ENCODE assay signal across 9 cellular contexts in the genomic region with DNA sequence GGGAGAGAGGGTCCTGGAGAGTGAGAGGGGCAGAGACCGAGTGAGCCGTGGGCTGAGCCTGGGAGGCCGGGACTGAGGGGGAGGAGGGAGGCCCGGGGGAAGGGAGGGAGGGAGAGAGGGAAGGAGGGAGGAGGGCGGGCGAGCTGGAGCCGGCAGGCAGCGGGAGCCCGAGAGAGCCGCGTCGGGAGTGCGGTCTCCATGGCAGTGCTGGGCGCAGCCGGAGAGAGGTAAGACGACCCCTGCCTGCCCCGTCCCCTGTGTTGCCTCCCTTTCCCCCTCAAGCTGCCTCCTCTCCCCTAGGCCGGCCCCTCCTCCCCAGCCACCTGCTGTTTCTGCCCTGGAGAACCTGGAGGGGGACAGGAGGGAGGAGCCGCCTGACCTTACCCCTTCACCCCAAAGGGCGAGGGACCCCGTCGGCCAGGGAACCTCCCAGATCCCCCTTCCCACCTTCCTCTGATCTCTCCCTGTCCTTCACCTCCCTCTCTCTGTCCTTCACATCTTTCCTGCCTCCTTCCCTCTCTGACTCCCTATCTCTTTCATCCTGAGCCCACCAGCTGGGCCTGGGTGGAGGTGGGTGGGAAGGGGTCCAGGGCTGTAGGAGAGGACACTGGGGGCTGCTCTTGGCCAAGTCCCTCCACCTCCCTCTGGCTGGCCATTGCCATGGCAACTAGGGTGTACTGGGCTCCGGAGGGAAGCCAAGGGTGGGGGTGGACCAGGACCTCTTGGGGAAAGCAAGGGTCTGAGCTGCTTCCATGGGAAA. TPM values are rescaled to one million over a fixed set of nuclear protein-coding genes. Genes with fewer than 3 reads are reported as not detected.
DNase-seq lines count a peak whose midpoint lies in the region; ATAC-seq, FAIRE-seq and TF ChIP-seq lines count a peak whose summit lies in the region.
"Had no signal": no experiment of that assay in that cellular context is flagged by ENCODE, and none has a peak within 500 bp of the region (broad histone marks: within the 10 kb centered on the region; RNA-seq: fewer than 3 reads in every experiment).

GPR162 (plus strand) TSS at position 148 of the 760 bp plus-strand sequence. CDS start 2,078 bp downstream, outside the sequence.

- peak within 1 kb of the TSS; percentile 84; the same call in 1 of the 2 replicates for H2BK12ac ChIP-seq in H1 (ENCODE audit: low read depth, low read length)
- peak within 1 kb of the TSS; percentile 62 to 90 for H2BK12ac ChIP-seq in mesenchymal stem cell (ENCODE audit: low read length in 2 of 2)

- H3K4me3 ChIP-seq in A673 (ENCODE audit: low read depth, low read length, poor library complexity, severe bottlenecking) (peak within 1 kb of the TSS; percentile 62), Panc1 (ENCODE audit: low read depth in 2 of 2, low read length in 2 of 2) (peak within 1 kb of the TSS; percentile 23 to 34; a peak in 2 of 4 replicates), H1 (ENCODE audit: extremely low read depth in 1 of 4, insufficient read depth in 2 of 4, low read depth in 3 of 4, low read length in 4 of 4) (peak within 1 kb of the TSS; percentile 53 to 72 (median 60)), mesenchymal stem cell (ENCODE audit: insufficient read depth in 1 of 2, low read depth in 1 of 2, low read length in 2 of 2) (peak within 1 kb of the TSS; percentile 58 to 68), tibial artery (peak within 1 kb of the TSS; percentile 43 to 53)

- H2BK20ac ChIP-seq in H1 (ENCODE audit: low read length), result peak within 1 kb of the TSS; percentile 55

- H3K4me1 ChIP-seq in A673 (ENCODE audit: insufficient read depth, low read length, poor library complexity, severe bottlenecking), result peaks cover 29% of the 10 kb centered on the region
- 0 out of 2 replicates have a peak, but pooled peaks cover 6% of the 10 kb centered on the region for H3K4me1 ChIP-seq in Panc1 (ENCODE audit: control insufficient read depth, insufficient read depth, low read length)
- peaks cover 4 to 59% (median 35%) of the 10 kb centered on the region in 4 experiments for H3K4me1 ChIP-seq in H1 (replicated peaks in 1 of 4; ENCODE audit: control insufficient read depth in 3 of 4, insufficient read depth in 4 of 4, low read length in 3 of 4)
- H3K4me1 ChIP-seq in mesenchymal stem cell (ENCODE audit: control insufficient read depth, insufficient read depth, low read depth, low read length), result peaks cover 44% of the 10 kb centered on the region
- peaks cover 0 to 27% (median 22%) of the 10 kb centered on the region in 4 donors for H3K4me1 ChIP-seq in tibial artery

- peaks cover 0 to 10% of the 10 kb centered on the region in 2 experiments for H4K20me1 ChIP-seq in H1 (replicated peaks in 1 of 2; ENCODE audit: control insufficient read depth in 1 of 2, insufficient read depth in 2 of 2, low read length in 2 of 2)

- peak within 1 kb of the TSS; percentile 3 for H3K56ac ChIP-seq in H1 (replicated peaks; ENCODE audit: insufficient read length, low read depth, low read length)

- H3K23me2 ChIP-seq in H1 (ENCODE audit: low read depth, low read length), result peaks cover 28% of the 10 kb centered on the region

- H3K36me3 ChIP-seq in A673 (ENCODE audit: insufficient read depth, low read length, poor library complexity, severe bottlenecking) (no peaks in the 10 kb centered on the region), Panc1 (ENCODE audit: control insufficient read depth, insufficient read depth, low read length) (no peaks in the 10 kb centered on the region), H1 (ENCODE audit: control insufficient read depth in 2 of 4, insufficient read depth in 4 of 4, low read length in 3 of 4) (no peaks in the 10 kb centered on the region), mesenchymal stem cell (ENCODE audit: control insufficient read depth in 1 of 2, insufficient read depth in 2 of 2, low read depth in 1 of 2, low read length in 2 of 2) (peaks cover 0 to 7% of the 10 kb centered on the region in 2 experiments), tibial artery (no peaks in the 10 kb centered on the region)

- BruUV-seq in A673 (replicated peaks; lab: Mats Ljungman, UMichigan) (no TSS peak), Panc1 (replicated peaks; lab: Mats Ljungman, UMichigan) (no TSS peak)

- H3K23ac ChIP-seq in H1 (ENCODE audit: insufficient read length) (no peak within 1 kb of the TSS), mesenchymal stem cell (ENCODE audit: low read length in 2 of 2) (peak within 1 kb of the TSS in 1 of 2 experiments; percentile 66)

- TF ChIP-seq EP300 in H1 (IDR thresholded peaks at IDR 0.05; ENCODE audit: borderline replicate concordance in 1 of 2, low read depth in 2 of 2, low read length in 2 of 2), result no peak

- H3K18ac ChIP-seq in H1 (ENCODE audit: extremely low read depth, low read length) (peak within 1 kb of the TSS; percentile 94), mesenchymal stem cell (ENCODE audit: low read depth in 1 of 2, low read length in 2 of 2) (peak within 1 kb of the TSS; percentile 73 to 91)

- H3K4me2 ChIP-seq in H1 (ENCODE audit: insufficient read depth in 1 of 2, low read depth in 2 of 2, low read length in 2 of 2), result peak within 1 kb of the TSS; percentile 94 to 98
- peak within 1 kb of the TSS; percentile 74 for H3K4me2 ChIP-seq in mesenchymal stem cell (ENCODE audit: low read length, poor library complexity, severe bottlenecking)

- peak within 1 kb of the TSS; percentile 82 for H3K4ac ChIP-seq in H1 (replicated peaks; ENCODE audit: insufficient read length, low read depth, low read length)
- peak within 1 kb of the TSS; percentile 49 to 69 for H3K4ac ChIP-seq in mesenchymal stem cell (ENCODE audit: low read depth in 1 of 2, low read length in 2 of 2)

- H2BK120ac ChIP-seq in H1 (replicated peaks; ENCODE audit: low read depth, low read length) (peak within 1 kb of the TSS; percentile 82), mesenchymal stem cell (ENCODE audit: low read depth, low read length) (peak within 1 kb of the TSS; percentile 81)

- peak within 1 kb of the TSS in 2 of 4 experiments; percentile 40 to 61; a peak in 6 of 7 replicates for H3K9ac ChIP-seq in H1 (replicated peaks in 1 of 4; ENCODE audit: extremely low read depth in 1 of 4, low read depth in 3 of 4, low read length in 3 of 4)
- peak within 1 kb of the TSS; percentile 42 for H3K9ac ChIP-seq in mesenchymal stem cell (ENCODE audit: low read length)

- H3K9me3 ChIP-seq in A673 (ENCODE audit: low read depth, low read length, poor library complexity, severe bottlenecking) (no peaks in the 10 kb centered on the region), Panc1 (ENCODE audit: control insufficient read depth, insufficient read depth, low read depth, low read length) (no peaks in the 10 kb centered on the region), H1 (ENCODE audit: insufficient read depth in 2 of 2, low read depth in 1 of 2, low read length in 1 of 2) (no peaks in the 10 kb centered on the region), mesenchymal stem cell (ENCODE audit: control insufficient read depth, low read length) (no peaks in the 10 kb centered on the region), tibial artery (no peaks in the 10 kb centered on the region)

- H2BK5ac ChIP-seq in H1 (ENCODE audit: low read depth, low read length), result peak within 1 kb of the TSS; percentile 89; the same call in 1 of the 2 replicates
- no peak within 1 kb of the TSS for H2BK5ac ChIP-seq in mesenchymal stem cell (ENCODE audit: low read depth, low read length, poor library complexity, severe bottlenecking)

- peak within 1 kb of the TSS; percentile 100 for H2BK15ac ChIP-seq in H1 (ENCODE audit: low read length)
- H2BK15ac ChIP-seq in mesenchymal stem cell (ENCODE audit: low read depth, poor library complexity, severe bottlenecking), result peak within 1 kb of the TSS; percentile 82

- FAIRE-seq in H1 (lab: Jason Lieb, UNC), result no peak
- FAIRE-seq: islet of Langerhans had no signal

- WGBS in H1 (ENCODE audit: extremely low coverage in 1 of 2, insufficient coverage in 1 of 2, insufficient read length in 1 of 2, insufficient replicate concordance in 2 of 2, low coverage in 1 of 2, low lambda C conversion rate in 2 of 2, missing lambda C conversion rate in 1 of 2), 2 experiments, result 0% methylated on average over 1 of the region's 23 CpGs; no CpG with 5 or more reads in 1 of the 2 experiments
- WGBS in mesenchymal stem cell, result 0% methylated on average over 5 of the region's 23 CpGs

- H4K8ac ChIP-seq in H1 (ENCODE audit: extremely low read depth, insufficient read depth, low read length) (no peak within 1 kb of the TSS; the same call in 1 of the 2 replicates), mesenchymal stem cell (ENCODE audit: low read length) (peak within 1 kb of the TSS; percentile 45)

- ATAC-seq in Panc1, result no peak
- ATAC-seq in GM18909 (IDR thresholded peaks at IDR 0.05; ENCODE audit: poor library complexity, unreplicated experiment), result no peak
- no peak for ATAC-seq in HG02885 (IDR thresholded peaks at IDR 0.05; ENCODE audit: poor library complexity, unreplicated experiment)

- CTCF ChIA-PET in A673 (lab: Charles Lee), result interaction anchor here (0.5 to 1.9 kb wide), 4 partner anchors 47 to 157 kb away, joined by 3 to 6 read pairs (median 5); partner anchors contain the start of gene MLF2
- CTCF ChIA-PET in Panc1 (lab: Charles Lee), result no interaction called here
- CTCF ChIA-PET in H1 (lab: Charles Lee; ENCODE audit: partially characterized antibody), result interaction anchor here (0.8 to 23.7 kb wide), 11 partner anchors 11 to 201 kb away, joined by 3 to 532 read pairs (median 5); partner anchors contain the start of genes CD4, GNB3, LAG3 and MLF2

- peak within 1 kb of the TSS; percentile 31 for H4K5ac ChIP-seq in H1 (ENCODE audit: insufficient read length, low read depth, low read length)

- H3K14ac ChIP-seq in H1 (ENCODE audit: insufficient read length) (peak within 1 kb of the TSS; percentile 71), mesenchymal stem cell (ENCODE audit: low read length in 2 of 2) (peak within 1 kb of the TSS in 1 of 2 experiments; percentile 90)

- DNase-seq in A673 (ENCODE audit: low spot score) (peak; percentile 81), G401 (ENCODE audit: low spot score) (peak; percentile 84), Panc1 (ENCODE audit: low read depth, low spot score) (no peak), H1 (ENCODE audit: low read depth in 1 of 2, low spot score in 2 of 2) (peak in 1 of 2 experiments; percentile 82), mesenchymal stem cell (peak; percentile 74), tibial artery (no peak)

- TF ChIP-seq CTCF in A673 (conservative IDR thresholded peaks at IDR 0.05; ENCODE audit: low read depth, low read length), result no peak
- TF ChIP-seq CTCF in Panc1 (IDR thresholded peaks at IDR 0.05), result no peak
- TF ChIP-seq CTCF in H1 (IDR thresholded peaks at IDR 0.05; ENCODE audit: control extremely low read depth in 1 of 3, insufficient read depth in 1 of 3, low read depth in 1 of 3, low read length in 3 of 3), result no peak
- TF ChIP-seq CTCF in tibial artery (IDR thresholded peaks at IDR 0.05), result no peak

- intact Hi-C loops in A673 (cut with micrococcal nuclease; ENCODE audit: unreplicated experiment) (no loop called here), Panc1 (cut with micrococcal nuclease; ENCODE audit: unreplicated experiment) (no loop called here), tibial artery (cut with DNase I; ENCODE audit: low total_unique reads) (no loop called here)

- TF ChIP-seq POLR2A in H1 (IDR thresholded peaks at IDR 0.05; ENCODE audit: control extremely low read depth in 1 of 2, low read depth in 2 of 2, low read length in 2 of 2), result no peak; a peak in 1 of 3 replicates

- POLR2A ChIA-PET in A673 (lab: Charles Lee; ENCODE audit: low non-redundant PET) (interaction anchor here (0.8 kb wide), 1 partner anchor 132 kb away, joined by 6 read pairs; no protein-coding TSS in a partner anchor), Panc1 (lab: Charles Lee) (no interaction called here), H1 (lab: Charles Lee; ENCODE audit: partially characterized antibody) (interaction anchor here (0.7 to 27.1 kb wide), 24 partner anchors 10 to 283 kb away, joined by 3 to 388 read pairs (median 4); partner anchors contain the start of genes C12orf57, CDCA3, COPS7A and GNB3)

- H3K79me2 ChIP-seq in H1 (ENCODE audit: control insufficient read depth in 1 of 2, insufficient read depth in 2 of 2, low read length in 2 of 2), result no peaks in the 10 kb centered on the region

- H2AFZ ChIP-seq in H1 (ENCODE audit: low read length) (0 out of 2 replicates have a peak within 1 kb of the TSS, but pooled peaks have one; percentile 6), mesenchymal stem cell (ENCODE audit: low read depth, low read length) (no peak within 1 kb of the TSS)

- peak within 1 kb of the TSS; percentile 69 for H3K27ac ChIP-seq in A673 (ENCODE audit: low read depth, low read length, poor library complexity, severe bottlenecking)
- no peak within 1 kb of the TSS for H3K27ac ChIP-seq in Panc1 (ENCODE audit: low read length)
- no peak within 1 kb of the TSS; the same call in 1 of the 2 replicates for H3K27ac ChIP-seq in H1 (ENCODE audit: low read depth, low read length)
- no peak within 1 kb of the TSS for H3K27ac ChIP-seq in mesenchymal stem cell (ENCODE audit: low read length, poor library complexity, severe bottlenecking)
- H3K27ac ChIP-seq in tibial artery, result peak within 1 kb of the TSS in 1 of 2 donors; percentile 3

- no peak for TF ChIP-seq RAD21 in H1 (IDR thresholded peaks at IDR 0.05 in 1 of 2, conservative IDR thresholded peaks at IDR 0.05 in 1 of 2; ENCODE audit: low read depth in 2 of 2, low read length in 2 of 2)

- H3K79me1 ChIP-seq in H1 (ENCODE audit: low read depth, low read length) (no peaks in the 10 kb centered on the region; the same call in 1 of the 2 replicates), mesenchymal stem cell (replicated peaks; ENCODE audit: low read length, poor library complexity, severe bottlenecking) (peaks cover 9% of the 10 kb centered on the region)

- H2AK5ac ChIP-seq in H1 (ENCODE audit: low read depth, low read length) (peak within 1 kb of the TSS; percentile 91; the same call in 1 of the 2 replicates), mesenchymal stem cell (ENCODE audit: low read length, severe bottlenecking) (peak within 1 kb of the TSS; percentile 3)

- H4K91ac ChIP-seq in H1 (replicated peaks; ENCODE audit: insufficient read length, low read length) (peak within 1 kb of the TSS; percentile 83), mesenchymal stem cell (ENCODE audit: low read length) (peak within 1 kb of the TSS; percentile 88)

- H3K27me3 ChIP-seq in A673 (replicated peaks; ENCODE audit: insufficient read depth, low read depth, low read length, poor library complexity) (no peaks in the 10 kb centered on the region), Panc1 (ENCODE audit: control insufficient read depth, insufficient read depth, low read length) (no peaks in the 10 kb centered on the region), H1 (replicated peaks in 1 of 4; ENCODE audit: control insufficient read depth in 3 of 4, extremely low read depth in 1 of 4, insufficient read depth in 3 of 4, low read length in 3 of 4) (peaks cover 0 to 12% (median 9%) of the 10 kb centered on the region in 4 experiments; a peak in 6 of 7 replicates), mesenchymal stem cell (ENCODE audit: control insufficient read depth in 1 of 2, insufficient read depth in 1 of 2, low read length in 2 of 2) (peaks cover 22 to 49% of the 10 kb centered on the region in 2 experiments), tibial artery (peaks cover 0 to 67% of the 10 kb centered on the region in 2 donors)

- in situ Hi-C loops in G401 (cut with HindIII; ENCODE audit: low sequenced_read_pairs), result no loop called here
- in situ Hi-C loops in Panc1 (cut with HindIII; ENCODE audit: low pct_unique_long_range_greater_than_20kb, low sequenced_read_pairs), result no loop called here

RNA-seq across cellular contexts. Expression of gene GPR162, which starts in this region (rescaled TPM):
- total RNA-seq in A673 (2021) (18.3 and 23.2 TPM in 2 replicates), Panc1 (2021; ENCODE audit: unreplicated experiment) (1.3 TPM)
- 37.7 and 59.0 TPM in 2 replicates for total RNA-seq in G401 (2014; rRNA removed; shearing (Covaris generic))
- polyA plus RNA-seq in Panc1 (2012; ENCODE audit: insufficient read length), result 4.2 TPM
- total RNA-seq in H1 (2021; fragmentation: NEBNext Ultra II Directional; extraction: Animal tissue kit (Norgen Biotek cat#: 25700)), result 8.6 and 8.8 TPM in 2 replicates
- polyA plus RNA-seq in H1 (2011; rRNA removed), result 7.3 and 9.5 TPM in 2 replicates
- 7.9 TPM for polyA plus RNA-seq in H1 (2011; cell fraction: cytosol; rRNA removed)
- 22.3 TPM for polyA plus RNA-seq in H1 (2011; cell fraction: nucleus; rRNA removed)
- polyA plus RNA-seq in H1 (2012, experiment 1 of 2), result 7.5 to 9.0 TPM (median 8.8 TPM) in 4 replicates
- 7.7 TPM for polyA plus RNA-seq in H1 (2012, experiment 2 of 2)
- polyA plus RNA-seq in H1 (2013, experiment 1 of 2), result 5.7 TPM
- polyA plus RNA-seq in H1 (2013, experiment 2 of 2), result 6.8 TPM
- polyA minus RNA-seq in H1 (2011; rRNA and poly(A)+ RNA removed), result 4.2 and 4.3 TPM in 2 replicates
- polyA minus RNA-seq in H1 (2011; cell fraction: cytosol; rRNA and poly(A)+ RNA removed), result 8.6 TPM
- 6.1 TPM for polyA minus RNA-seq in H1 (2011; cell fraction: nucleus; rRNA and poly(A)+ RNA removed)
- polyA plus RNA-seq in mesenchymal stem cell (2013, experiment 1 of 2), result 7.7 TPM
- 7.3 TPM for polyA plus RNA-seq in mesenchymal stem cell (2013, experiment 2 of 2)

Comparison
In these comparisons a context has a peak if more than half of its experiments do, and no peak if none do; other contexts are left out.
1. DNase-seq: peak in A673 (single experiment), G401 (single experiment) and mesenchymal stem cell (single experiment); none in Panc1 (single experiment) and tibial artery (0 of 2).
2. Peak in every context shown above with its lines, with median percentiles within 50 percentile points of each other: H3K4me3 ChIP-seq.